Comparison of ENCODE assay signal across 8 cellular contexts in genomic region chr19:19385131-19385899, GRCh38. TPM values are rescaled to one million over a fixed set of nuclear protein-coding genes. Genes with fewer than 3 reads are reported as not detected.
DNase-seq lines count a peak whose midpoint lies in the region; ATAC-seq and TF ChIP-seq lines count a peak whose summit lies in the region.

No MANE protein-coding gene starts in this region.

- H3K9me2 ChIP-seq in GM23338 (ENCODE audit: insufficient read depth): 0 out of 2 replicates have a peak, but pooled peaks cover 7% of the 10 kb centered on the region

- H3K27me3 ChIP-seq in GM23338 (ENCODE audit: insufficient read depth): peaks cover 9% of the 10 kb centered on the region; the same call in 1 of the 2 replicates

- peaks cover 16% of the 10 kb centered on the region; the same call in 2 of the 3 replicates for H3K9me3 Mint-ChIP-seq in GM23338
- H3K9me3 Mint-ChIP-seq in naive B cell: no peaks in the 10 kb centered on the region
- no peaks in the 10 kb centered on the region for H3K9me3 Mint-ChIP-seq in stimulated activated effector memory CD8-positive, alpha-beta T cell treated with anti-CD3 and anti-CD28 coated beads, Interleukin-12 subunit alpha, Interleukin-12 subunit beta, amount 100 ng/mL, for 72 hours

- H3K4me1 Mint-ChIP-seq in GM23338 (peaks cover 36% of the 10 kb centered on the region), naive B cell (peaks cover 33 to 53% (median 43%) of the 10 kb centered on the region in 3 donors)
- peaks cover 37% of the 10 kb centered on the region for H3K4me1 Mint-ChIP-seq in stimulated activated effector memory CD8-positive, alpha-beta T cell treated with anti-CD3 and anti-CD28 coated beads, Interleukin-12 subunit alpha, Interleukin-12 subunit beta, amount 100 ng/mL, for 72 hours

- H3K27ac Mint-ChIP-seq in GM23338 (peak overlapping the region; percentile 52; the same call in 1 of the 2 replicates), naive B cell (peak overlapping the region; percentile 27 to 96 (median 80))
- peak overlapping the region; percentile 99 for H3K27ac Mint-ChIP-seq in stimulated activated effector memory CD8-positive, alpha-beta T cell treated with anti-CD3 and anti-CD28 coated beads, Interleukin-12 subunit alpha, Interleukin-12 subunit beta, amount 100 ng/mL, for 72 hours

- H3K36me3 Mint-ChIP-seq in GM23338 (ENCODE audit: low read depth) (no peaks in the 10 kb centered on the region), naive B cell (no peaks in the 10 kb centered on the region)
- peaks cover 30% of the 10 kb centered on the region for H3K36me3 Mint-ChIP-seq in stimulated activated effector memory CD8-positive, alpha-beta T cell treated with anti-CD3 and anti-CD28 coated beads, Interleukin-12 subunit alpha, Interleukin-12 subunit beta, amount 100 ng/mL, for 72 hours

- H4K20me1 ChIP-seq in GM23338 (replicated peaks; ENCODE audit: insufficient read depth): no peaks in the 10 kb centered on the region; the same call in 1 of the 2 replicates

- peak overlapping the region; percentile 97 for H3K4me2 ChIP-seq in GM23338

- peak overlapping the region; percentile 95 for H3K4me3 ChIP-seq in GM23338

- peak overlapping the region; percentile 92 for H3K27ac ChIP-seq in GM23338 (ENCODE audit: low read depth)

- H3K36me3 ChIP-seq in GM23338 (ENCODE audit: insufficient read depth): no peaks in the 10 kb centered on the region

- DNase-seq in EH (ENCODE audit: low read depth): peak; percentile 100
- DNase-seq in GM23338 (ENCODE audit: low spot score): peak; percentile 99
- DNase-seq in Kasumi-1 (lab: John Stamatoyannopoulos, UW): peak; percentile 97 to 100
- peak; percentile 99 for DNase-seq in RKO (ENCODE audit: low spot score)
- DNase-seq in activated T-helper 1 cell treated with anti-CD3 and anti-CD28 coated beads, Interleukin-2, amount 50 U/mL, for 16 hours (ENCODE audit: low read depth in 1 of 2, low spot score in 1 of 2): peak; percentile 98 to 99
- peak; percentile 100 for DNase-seq in fibroblast of gingiva (ENCODE audit: low read depth)
- DNase-seq in naive B cell: peak; percentile 100
- peak; percentile 96 to 99 for DNase-seq in stimulated activated effector memory CD8-positive, alpha-beta T cell treated with anti-CD3 and anti-CD28 coated beads, Interleukin-12 subunit alpha, Interleukin-12 subunit beta, amount 100 ng/mL, for 72 hours (ENCODE audit: low spot score in 2 of 2)

- ATAC-seq in GM23338: peak; percentile 93
- ATAC-seq in naive B cell (ENCODE audit: low read depth in 2 of 2): peak; percentile 84 to 86
- peak; percentile 93 for ATAC-seq in stimulated activated effector memory CD8-positive, alpha-beta T cell treated with anti-CD3 and anti-CD28 coated beads, Interleukin-12 subunit alpha, Interleukin-12 subunit beta, amount 100 ng/mL, for 72 hours

- peak overlapping the region; percentile 78 for H2AFZ ChIP-seq in GM23338

- H3K79me2 ChIP-seq in GM23338 (replicated peaks; ENCODE audit: insufficient read depth): peaks cover 47% of the 10 kb centered on the region

- H3K4me3 Mint-ChIP-seq in GM23338 (peak overlapping the region; percentile 75), naive B cell (peak overlapping the region; percentile 81 to 100 (median 92))
- peak overlapping the region; percentile 99 for H3K4me3 Mint-ChIP-seq in stimulated activated effector memory CD8-positive, alpha-beta T cell treated with anti-CD3 and anti-CD28 coated beads, Interleukin-12 subunit alpha, Interleukin-12 subunit beta, amount 100 ng/mL, for 72 hours

- H3F3A ChIP-seq in GM23338 (replicated peaks; ENCODE audit: low read depth): peaks cover 7% of the 10 kb centered on the region

- H3K27me3 Mint-ChIP-seq in GM23338 (ENCODE audit: insufficient read depth, low read depth, poor library complexity): peaks cover 29% of the 10 kb centered on the region
- no peaks in the 10 kb centered on the region for H3K27me3 Mint-ChIP-seq in naive B cell

- 0 out of 4 replicates have a peak, but pooled peaks of 1 of the 2 experiments have one; percentile 5 for TF ChIP-seq CTCF in GM23338 (conservative IDR thresholded peaks at IDR 0.05; ENCODE audit: low read depth in 2 of 2)

- peaks cover 32% of the 10 kb centered on the region for H3K4me1 ChIP-seq in GM23338 (ENCODE audit: insufficient read depth)

TF ChIP-seq in GM23338, 12 proteins besides CTCF, POLR2A, EP300 and RAD21:
- TF ChIP-seq CREB1 (CRISPR knock-in tag; IDR thresholded peaks at IDR 0.05; ENCODE audit: low read depth) (peak; percentile 91), POLR2AphosphoS5 (IDR thresholded peaks at IDR 0.05; ENCODE audit: low read depth) (peak; percentile 84), ZNF462 (CRISPR knock-in tag; IDR thresholded peaks at IDR 0.05) (no peak)
TF ChIP-seq in GM23338: peak in this region for 2.

RNA-seq across cellular contexts. Expression of gene GATAD2A, which starts 20.2 kb away (rescaled TPM):
- 123 and 151 TPM in 2 replicates for total RNA-seq in GM23338 (2014; rRNA removed; shearing (Covaris generic))
- polyA plus RNA-seq in GM23338 (2016; fragmentation: Nextera tagmentation; extraction: Ambion mirVana) (40.0 and 49.2 TPM in 2 replicates), naive B cell (ENCODE audit: low read depth in 6 of 6) (10 to 100 TPM in 3 of 6 donors, 1 to 10 TPM in 3; 2.2 to 19.2 (median 10.6) TPM)

Comparison
In these comparisons a context has a peak if more than half of its experiments do, and no peak if none do; other contexts are left out.
1. Peak in every context shown above with its lines: DNase-seq, ATAC-seq, H3K4me3 ChIP-seq and H3K27ac ChIP-seq.